Comparison of ENCODE assay signal across 7 cellular contexts in genomic region chr13:42970824-42971669, GRCh38. TPM values are rescaled to one million over a fixed set of nuclear protein-coding genes. Genes with fewer than 3 reads are reported as not detected.
A peak's percentile ranks its signal among the peaks of the same experiment; 100 is the strongest.
DNase-seq lines count a peak whose midpoint lies in the region; ATAC-seq and TF ChIP-seq lines count a peak whose summit lies in the region.

No MANE protein-coding gene starts in this region.

- intact Hi-C loops in mucosa of descending colon (cut with DNase I, micrococcal nuclease) (no loop called here), vagina (cut with DNase I) (no loop called here)

- H3K27ac ChIP-seq in WERI-Rb-1 (no peak overlapping the region), endodermal cell (ENCODE audit: low read depth, low read length) (no peak overlapping the region), vagina (no peak overlapping the region)

- peak overlapping the region; percentile 11 for H3K9ac ChIP-seq in endodermal cell (ENCODE audit: extremely low read depth, low read length, poor library complexity, severe bottlenecking)

- peak overlapping the region; percentile 89 for H3K27ac Mint-ChIP-seq in endodermal cell

- H3K9me3 Mint-ChIP-seq in endodermal cell, result peaks cover 2% of the 10 kb centered on the region

- H3K9me3 ChIP-seq in WERI-Rb-1 (ENCODE audit: severe bottlenecking) (no peaks in the 10 kb centered on the region), endodermal cell (ENCODE audit: control insufficient read depth, low read length) (peaks cover 23% of the 10 kb centered on the region), mucosa of descending colon (no peaks in the 10 kb centered on the region), vagina (no peaks in the 10 kb centered on the region)

- H3K27me3 Mint-ChIP-seq in endodermal cell (ENCODE audit: insufficient read depth), result no peaks in the 10 kb centered on the region

- ATAC-seq in GM21529 (IDR thresholded peaks at IDR 0.05; ENCODE audit: unreplicated experiment), result peak; percentile 70
- ATAC-seq in mucosa of descending colon, result peak; percentile 61

- no peak for TF ChIP-seq POLR2A in vagina (IDR thresholded peaks at IDR 0.05)

- 57 to 65% methylated on average over 5 of the region's 6 CpGs for WGBS in endodermal cell (ENCODE audit: insufficient coverage in 1 of 2, insufficient read length in 1 of 2), 2 experiments

- peaks cover 44% of the 10 kb centered on the region for H3K4me1 Mint-ChIP-seq in endodermal cell

- H3K4me3 ChIP-seq in WERI-Rb-1 (ENCODE audit: low read depth, low read length) (no peak overlapping the region), endodermal cell (ENCODE audit: low read length) (peak overlapping the region; percentile 5), mucosa of descending colon (no peak overlapping the region), vagina (no peak overlapping the region)

- H3K4me3 Mint-ChIP-seq in endodermal cell, result no peak overlapping the region

- TF ChIP-seq CTCF in WERI-Rb-1 (IDR thresholded peaks at IDR 0.05; ENCODE audit: low read depth, low read length) (peak; percentile 66), endodermal cell (conservative IDR thresholded peaks at IDR 0.05) (peak; percentile 89), mucosa of descending colon (IDR thresholded peaks at IDR 0.05) (peak; percentile 72), vagina (IDR thresholded peaks at IDR 0.05) (peak in 2 of 3 experiments; percentile 38 to 46)

- H3K4me1 ChIP-seq in endodermal cell (ENCODE audit: control insufficient read depth, insufficient read depth, low read length), result peaks cover 37% of the 10 kb centered on the region
- H3K4me1 ChIP-seq in mucosa of descending colon (ENCODE audit: low read depth), result peaks cover 16% of the 10 kb centered on the region
- peaks cover 7% of the 10 kb centered on the region for H3K4me1 ChIP-seq in vagina

- no peaks in the 10 kb centered on the region for H3K27me3 ChIP-seq in WERI-Rb-1 (ENCODE audit: insufficient read depth, low read depth, severe bottlenecking)
- H3K27me3 ChIP-seq in endodermal cell (ENCODE audit: control insufficient read depth, insufficient read depth, low read length, poor library complexity, severe bottlenecking), result no peaks in the 10 kb centered on the region
- no peaks in the 10 kb centered on the region for H3K27me3 ChIP-seq in vagina

- H3K36me3 ChIP-seq in WERI-Rb-1 (no peaks in the 10 kb centered on the region), endodermal cell (ENCODE audit: control insufficient read depth, insufficient read depth, low read length) (peaks cover 74% of the 10 kb centered on the region), mucosa of descending colon (ENCODE audit: low read depth) (no peaks in the 10 kb centered on the region), vagina (no peaks in the 10 kb centered on the region)

- H3K36me3 Mint-ChIP-seq in endodermal cell (ENCODE audit: low read depth), result peaks cover 11% of the 10 kb centered on the region

- DNase-seq in ELR (ENCODE audit: low read depth) (peak; percentile 74), M059J (ENCODE audit: low read depth) (peak; percentile 77), WERI-Rb-1 (peak; percentile 9), endodermal cell (peak; percentile 78), mucosa of descending colon (peak in 1 of 3 donors; percentile 78), vagina (ENCODE audit: extremely low spot score in 2 of 2) (no peak)

RNA-seq across cellular contexts. Expression of gene EPSTI1, which starts 21.0 kb away (rescaled TPM):
- total RNA-seq in M059J (2014; rRNA removed; shearing (Covaris generic)), result 45.6 and 73.9 TPM in 2 replicates
- total RNA-seq in endodermal cell (100 to 1,000 TPM in 1 of 2 donors, 10 to 100 TPM in 1; 33.8 to 101 TPM), mucosa of descending colon (10 to 100 TPM; 12.1 to 26.9 (median 19.1) TPM), vagina (4.9 TPM)
- 14.0 TPM for polyA plus RNA-seq in endodermal cell (2013, experiment 1 of 2)
- polyA plus RNA-seq in endodermal cell (2013, experiment 2 of 2), result 16.6 TPM

RNA-seq across cellular contexts. Expression of gene DNAJC15, which starts 52.3 kb away (rescaled TPM):
- 29.0 and 34.6 TPM in 2 replicates for total RNA-seq in M059J (2014; rRNA removed; shearing (Covaris generic))
- 10 to 100 TPM; 29.7 to 46.9 TPM for total RNA-seq in endodermal cell
- polyA plus RNA-seq in endodermal cell (2013, experiment 1 of 2), result 32.0 TPM
- polyA plus RNA-seq in endodermal cell (2013, experiment 2 of 2), result 29.6 TPM
- 10 to 100 TPM; 15.9 to 29.7 (median 27.2) TPM for total RNA-seq in mucosa of descending colon
- 4.7 TPM for total RNA-seq in vagina

Comparison
In these comparisons a context has a peak if more than half of its experiments do, and no peak if none do; other contexts are left out.
1. DNase-seq: peak in ELR (single experiment), M059J (single experiment), WERI-Rb-1 (single experiment) and endodermal cell (single experiment); none in vagina (0 of 2).
2. Peak in every context shown above with its lines, with median percentiles within 50 percentile points of each other: CTCF ChIP-seq.